In genomic region chr18:25314824-25315223, GRCh38 we compare ENCODE assay signal across 14 cellular contexts. TPM values are rescaled to one million over a fixed set of nuclear protein-coding genes. Genes with fewer than 3 reads are reported as not detected.
DNase-seq lines count a peak whose midpoint lies in the region; ATAC-seq and TF ChIP-seq lines count a peak whose summit lies in the region.
"Had no signal": no experiment of that assay in that cellular context is flagged by ENCODE, and none has a peak within 500 bp of the region (broad histone marks: within the 10 kb centered on the region; RNA-seq: fewer than 3 reads in every experiment).

No MANE protein-coding gene starts in this region.

- H3K79me1 ChIP-seq in mesenchymal stem cell (replicated peaks; ENCODE audit: low read length, poor library complexity, severe bottlenecking) = peaks cover 18% of the 10 kb centered on the region
- H3K79me1 ChIP-seq in H9 (ENCODE audit: insufficient read depth, low read depth, low read length, poor library complexity, severe bottlenecking) = no peaks in the 10 kb centered on the region

- H2BK12ac ChIP-seq in mesenchymal stem cell (ENCODE audit: low read length in 2 of 2) (no peak overlapping the region), H9 (ENCODE audit: insufficient read length, low read depth, low read length) (no peak overlapping the region)

- H2BK15ac ChIP-seq in mesenchymal stem cell (ENCODE audit: low read depth, poor library complexity, severe bottlenecking) (no peak overlapping the region), H9 (ENCODE audit: low read depth, low read length) (no peak overlapping the region)

- H3K18ac ChIP-seq in mesenchymal stem cell (ENCODE audit: low read depth in 1 of 2, low read length in 2 of 2) (no peak overlapping the region), H9 (ENCODE audit: insufficient read length, low read depth, low read length) (no peak overlapping the region)

- TF ChIP-seq CTCF in right atrium auricular region (IDR thresholded peaks at IDR 0.05) (no peak), type B pancreatic cell (conservative IDR thresholded peaks at IDR 0.05) (no peak), H9 (conservative IDR thresholded peaks at IDR 0.05) (no peak), thyroid gland (IDR thresholded peaks at IDR 0.05) (no peak)

- no peaks in the 10 kb centered on the region for H3K27me3 ChIP-seq in right atrium auricular region
- no peaks in the 10 kb centered on the region for H3K27me3 ChIP-seq in adipocyte (replicated peaks; ENCODE audit: control insufficient read depth, insufficient read depth, low read length)
- no peaks in the 10 kb centered on the region for H3K27me3 ChIP-seq in mesenchymal stem cell (ENCODE audit: control insufficient read depth in 1 of 2, insufficient read depth in 1 of 2, low read length in 2 of 2)
- H3K27me3 ChIP-seq in H9 (ENCODE audit: insufficient read depth, low read length) = no peaks in the 10 kb centered on the region
- no peaks in the 10 kb centered on the region for H3K27me3 ChIP-seq in thyroid gland
- H3K27me3 ChIP-seq: BLaER1 treated with 17β-estradiol and CSF1 and Interleukin-3, amounts not matched to agents 10 nM and 100 nM had no signal

- H2BK5ac ChIP-seq in mesenchymal stem cell (ENCODE audit: low read depth, low read length, poor library complexity, severe bottlenecking) (no peak overlapping the region), H9 (ENCODE audit: insufficient read length, low read length) (no peak overlapping the region)

- H3K4me2 ChIP-seq in mesenchymal stem cell (ENCODE audit: low read length, poor library complexity, severe bottlenecking) (no peak overlapping the region), H9 (ENCODE audit: insufficient read depth, insufficient read length, low read length) (no peak overlapping the region)
- H3K4me2 ChIP-seq: BLaER1 treated with 17β-estradiol and CSF1 and Interleukin-3, amounts not matched to agents 10 nM and 100 nM had no signal

- H4K20me1 ChIP-seq in H9 (ENCODE audit: control insufficient read depth, insufficient read depth, insufficient read length) = no peaks in the 10 kb centered on the region
- H4K20me1 ChIP-seq: BLaER1 treated with 17β-estradiol and CSF1 and Interleukin-3, amounts not matched to agents 10 nM and 100 nM had no signal

- no peak overlapping the region for H4K5ac ChIP-seq in H9 (ENCODE audit: insufficient read length, low read depth, low read length)

- H3K14ac ChIP-seq in mesenchymal stem cell (ENCODE audit: low read length in 2 of 2) = no peak overlapping the region
- no peak overlapping the region for H3K14ac ChIP-seq in H9 (ENCODE audit: insufficient read depth, low read length)

- H2AK5ac ChIP-seq in mesenchymal stem cell (ENCODE audit: low read length, severe bottlenecking) (no peak overlapping the region), H9 (ENCODE audit: insufficient read length, low read length) (no peak overlapping the region)

- peaks cover 9% of the 10 kb centered on the region for H3K36me3 Mint-ChIP-seq in type B pancreatic cell
- peaks cover 0 to 8% (median 4%) of the 10 kb centered on the region in 3 experiments; a peak in 3 of 7 replicates for H3K36me3 Mint-ChIP-seq in H9 (ENCODE audit: insufficient read depth in 1 of 3, low read depth in 3 of 3)
- H3K36me3 Mint-ChIP-seq: CD4-positive, CD25-positive, alpha-beta regulatory T cell had no signal

- DNase-seq in Right ventricle myocardium inferior (ENCODE audit: missing footprints) = no peak
- no peak for DNase-seq in right atrium auricular region (ENCODE audit: low spot score)
- DNase-seq in adipocyte (ENCODE audit: low read depth) = no peak
- DNase-seq in mesenchymal stem cell = peak; percentile 25
- no peak for DNase-seq in type B pancreatic cell (ENCODE audit: extremely low spot score, unreplicated experiment)
- DNase-seq in H9 = no peak
- DNase-seq in thyroid gland = no peak
- DNase-seq: 8988T; CD4-positive, CD25-positive, alpha-beta regulatory T cell; DMS53; GF-D8 had no signal

- H3K27ac ChIP-seq in right atrium auricular region = no peak overlapping the region
- H3K27ac ChIP-seq in mesenchymal stem cell (ENCODE audit: low read length, poor library complexity, severe bottlenecking) = no peak overlapping the region
- no peak overlapping the region for H3K27ac ChIP-seq in H9 (ENCODE audit: insufficient read length, low read depth, low read length)
- H3K27ac ChIP-seq in thyroid gland = no peak overlapping the region
- H3K27ac ChIP-seq: BLaER1 treated with 17β-estradiol and CSF1 and Interleukin-3, amounts not matched to agents 10 nM and 100 nM had no signal

- no peak for TF ChIP-seq POLR2A in thyroid gland (IDR thresholded peaks at IDR 0.05)

- H3K4me1 Mint-ChIP-seq in type B pancreatic cell (ENCODE audit: unreplicated experiment) (peaks cover 47% of the 10 kb centered on the region), H9 (peaks cover 3 to 40% of the 10 kb centered on the region in 2 experiments)

- no peak overlapping the region for H2BK120ac ChIP-seq in mesenchymal stem cell (ENCODE audit: low read depth, low read length)
- no peak overlapping the region for H2BK120ac ChIP-seq in H9 (ENCODE audit: low read depth, low read length, poor library complexity, severe bottlenecking)

- H3K36me3 ChIP-seq in right atrium auricular region (peaks cover 3% of the 10 kb centered on the region), adipocyte (ENCODE audit: control insufficient read depth, insufficient read depth, low read length, severe bottlenecking) (no peaks in the 10 kb centered on the region), mesenchymal stem cell (ENCODE audit: control insufficient read depth in 1 of 2, insufficient read depth in 2 of 2, low read depth in 1 of 2, low read length in 2 of 2) (peaks cover 0 to 30% of the 10 kb centered on the region in 2 experiments), thyroid gland (no peaks in the 10 kb centered on the region)
- H3K36me3 ChIP-seq: BLaER1 treated with 17β-estradiol and CSF1 and Interleukin-3, amounts not matched to agents 10 nM and 100 nM had no signal

- intact Hi-C loops in Right ventricle myocardium inferior (cut with DNase I) (no loop called here), thyroid gland (cut with DNase I) (no loop called here)

- no peak overlapping the region for H4K91ac ChIP-seq in mesenchymal stem cell (ENCODE audit: low read length)
- no peak overlapping the region for H4K91ac ChIP-seq in H9 (ENCODE audit: insufficient read length, low read depth, low read length)

- no peaks in the 10 kb centered on the region for H3K23me2 ChIP-seq in H9 (ENCODE audit: insufficient read length, low read depth, low read length, poor library complexity, severe bottlenecking)

- no peaks in the 10 kb centered on the region for H3K79me2 ChIP-seq in H9 (ENCODE audit: insufficient read depth, low read length)

- peaks cover 0 to 14% of the 10 kb centered on the region in 2 donors for H3K4me1 ChIP-seq in right atrium auricular region
- peaks cover 16% of the 10 kb centered on the region for H3K4me1 ChIP-seq in adipocyte (ENCODE audit: control insufficient read depth, insufficient read depth, low read length)
- no peaks in the 10 kb centered on the region for H3K4me1 ChIP-seq in mesenchymal stem cell (ENCODE audit: control insufficient read depth, insufficient read depth, low read depth, low read length)
- no peaks in the 10 kb centered on the region for H3K4me1 ChIP-seq in H9 (ENCODE audit: insufficient read depth, low read length)
- no peaks in the 10 kb centered on the region for H3K4me1 ChIP-seq in thyroid gland
- H3K4me1 ChIP-seq: BLaER1 treated with 17β-estradiol and CSF1 and Interleukin-3, amounts not matched to agents 10 nM and 100 nM had no signal

- H3K4ac ChIP-seq in mesenchymal stem cell (ENCODE audit: low read depth in 1 of 2, low read length in 2 of 2) (no peak overlapping the region), H9 (ENCODE audit: low read depth, low read length) (no peak overlapping the region)

- H3K4me3 Mint-ChIP-seq in type B pancreatic cell (no peak overlapping the region), H9 (no peak overlapping the region)
- H3K4me3 Mint-ChIP-seq: CD4-positive, CD25-positive, alpha-beta regulatory T cell had no signal

- H3K27me3 Mint-ChIP-seq in type B pancreatic cell (no peaks in the 10 kb centered on the region), H9 (ENCODE audit: low read depth) (no peaks in the 10 kb centered on the region)

- H3K23ac ChIP-seq in mesenchymal stem cell (ENCODE audit: low read length in 2 of 2) = no peak overlapping the region
- H3K23ac ChIP-seq in H9 (ENCODE audit: insufficient read length, low read depth, low read length) = no peak overlapping the region

- H2AFZ ChIP-seq in mesenchymal stem cell (ENCODE audit: low read depth, low read length) (no peak overlapping the region), H9 (ENCODE audit: low read length) (no peak overlapping the region)

- H3K56ac ChIP-seq in H9 (ENCODE audit: insufficient read length, low read depth, low read length) = no peak overlapping the region

- H3T11ph ChIP-seq in H9 (ENCODE audit: low read length) = no peak overlapping the region

- H3K9ac ChIP-seq in adipocyte (ENCODE audit: low read length) = peak overlapping the region; percentile 33
- H3K9ac ChIP-seq in mesenchymal stem cell (ENCODE audit: low read length) = peak overlapping the region; percentile 67
- no peak overlapping the region for H3K9ac ChIP-seq in H9 (ENCODE audit: extremely low read depth, insufficient read length, low read length)
- H3K9ac ChIP-seq: BLaER1 treated with 17β-estradiol and CSF1 and Interleukin-3, amounts not matched to agents 10 nM and 100 nM had no signal

- H3K27ac Mint-ChIP-seq in type B pancreatic cell = peak overlapping the region; percentile 26
- H3K27ac Mint-ChIP-seq in H9 = no peak overlapping the region
- H3K27ac Mint-ChIP-seq: CD4-positive, CD25-positive, alpha-beta regulatory T cell had no signal

- H4K8ac ChIP-seq in mesenchymal stem cell (ENCODE audit: low read length) = no peak overlapping the region
- no peak overlapping the region for H4K8ac ChIP-seq in H9 (replicated peaks; ENCODE audit: insufficient read length, low read depth, low read length)

- H2BK20ac ChIP-seq in H9 (ENCODE audit: low read depth, low read length, poor library complexity, severe bottlenecking) = no peak overlapping the region

- peak; percentile 10 for ATAC-seq in Right ventricle myocardium inferior
- no peak for ATAC-seq in HG03139 (IDR thresholded peaks at IDR 0.05; ENCODE audit: unreplicated experiment)
- ATAC-seq: HCT116 had no signal

- H3K9me3 Mint-ChIP-seq in type B pancreatic cell = no peaks in the 10 kb centered on the region
- no peaks in the 10 kb centered on the region for H3K9me3 Mint-ChIP-seq in H9

- H3K4me3 ChIP-seq in right atrium auricular region (no peak overlapping the region), adipocyte (ENCODE audit: low read length) (peak overlapping the region; percentile 24), mesenchymal stem cell (ENCODE audit: insufficient read depth in 1 of 2, low read depth in 1 of 2, low read length in 2 of 2) (peak overlapping the region in 1 of 2 experiments; percentile 41), thyroid gland (replicated peaks in 1 of 3) (no peak overlapping the region)
- H3K4me3 ChIP-seq: BLaER1 treated with 17β-estradiol and CSF1 and Interleukin-3, amounts not matched to agents 10 nM and 100 nM had no signal

- no peaks in the 10 kb centered on the region for H3K9me3 ChIP-seq in right atrium auricular region
- no peaks in the 10 kb centered on the region for H3K9me3 ChIP-seq in adipocyte (ENCODE audit: control insufficient read depth, low read length)
- H3K9me3 ChIP-seq in mesenchymal stem cell (ENCODE audit: control insufficient read depth, low read length) = no peaks in the 10 kb centered on the region
- no peaks in the 10 kb centered on the region for H3K9me3 ChIP-seq in H9 (ENCODE audit: control insufficient read depth, low read depth, low read length)
- no peaks in the 10 kb centered on the region for H3K9me3 ChIP-seq in thyroid gland
- H3K9me3 ChIP-seq: BLaER1 treated with 17β-estradiol and CSF1 and Interleukin-3, amounts not matched to agents 10 nM and 100 nM had no signal

RNA-seq across cellular contexts. Expression of gene ZNF521, which starts 37.1 kb away (rescaled TPM):
- total RNA-seq in Right ventricle myocardium inferior = 29.6 TPM
- 10 to 100 TPM; 36.1 to 37.5 TPM for total RNA-seq in right atrium auricular region
- 21.6 TPM for polyA plus RNA-seq in mesenchymal stem cell (2013, experiment 1 of 2)
- polyA plus RNA-seq in mesenchymal stem cell (2013, experiment 2 of 2) = 22.0 TPM
- total RNA-seq in type B pancreatic cell (ENCODE audit: low replicate concordance) = 5.3 and 75.1 TPM in 2 replicates
- 1.5 and 3.3 TPM in 2 replicates for total RNA-seq in H9 (2021)
- total RNA-seq in thyroid gland = 10 to 100 TPM; 28.2 to 67.3 (median 53.1) TPM
- polyA plus RNA-seq: CD4-positive, CD25-positive, alpha-beta regulatory T cell had no signal
